8 cellular contexts compared by ENCODE assay signal in the genomic region with DNA sequence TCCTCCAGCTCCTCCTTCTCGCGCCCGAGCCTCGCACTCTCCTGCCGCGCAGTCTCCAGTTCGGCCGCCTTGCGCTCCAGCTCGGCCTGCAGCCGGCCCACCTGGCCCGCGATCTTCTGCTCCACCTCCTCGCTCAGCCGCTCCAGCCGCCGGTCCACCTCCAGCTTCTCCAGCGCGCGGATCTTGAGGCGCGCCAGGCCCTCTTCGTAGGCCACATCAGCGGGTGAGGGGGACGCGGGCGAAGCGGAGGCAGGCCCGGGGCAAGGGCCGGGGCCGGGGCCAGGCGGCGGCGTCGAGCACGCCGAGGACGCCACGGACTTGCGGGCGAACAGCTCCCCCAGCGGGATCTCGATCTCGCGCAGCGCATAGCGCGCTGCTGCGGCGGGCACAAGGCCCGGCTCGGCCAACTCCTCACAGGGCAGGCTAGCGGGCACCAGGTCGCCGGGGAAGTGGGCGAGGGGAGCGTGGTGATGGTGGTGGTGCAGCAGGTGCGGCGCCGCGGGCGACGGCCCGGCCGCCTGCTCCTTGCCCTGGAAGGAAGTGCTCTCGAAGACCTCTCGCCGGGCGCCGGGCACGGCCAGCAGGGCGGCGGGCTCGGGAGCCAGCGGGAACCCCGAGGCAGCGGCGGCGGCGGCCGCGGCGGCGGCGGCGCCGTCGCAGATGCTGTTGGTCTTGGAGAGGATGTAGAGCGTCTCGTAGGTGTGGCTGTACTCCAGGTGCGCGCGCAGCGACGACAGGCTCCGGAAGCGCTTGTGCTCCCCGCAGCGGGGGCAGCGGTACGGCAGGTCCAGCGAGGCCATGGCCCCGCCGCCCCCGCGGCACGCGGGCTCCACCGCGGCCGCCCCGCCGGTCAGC. TPM values are rescaled to one million over a fixed set of nuclear protein-coding genes. Genes with fewer than 3 reads are reported as not detected.
DNase-seq lines count a peak whose midpoint lies in the region; ATAC-seq, FAIRE-seq and TF ChIP-seq lines count a peak whose summit lies in the region.

No MANE protein-coding gene starts in this region.

- no peaks in the 10 kb centered on the region for H3K9me3 Mint-ChIP-seq in CD8-positive, alpha-beta T cell
- H3K9me3 Mint-ChIP-seq in endodermal cell, result no peaks in the 10 kb centered on the region

- H3K9me3 ChIP-seq in CD8-positive, alpha-beta T cell (ENCODE audit: low read length), result no peaks in the 10 kb centered on the region
- no peaks in the 10 kb centered on the region for H3K9me3 ChIP-seq in endodermal cell (ENCODE audit: control insufficient read depth, low read length)
- H3K9me3 ChIP-seq in pancreas, result no peaks in the 10 kb centered on the region

- 4% methylated on average over 22 to 113 of the region's 113 CpGs for WGBS in endodermal cell (ENCODE audit: insufficient coverage in 1 of 2, insufficient read length in 1 of 2), 2 experiments
- 2 to 6% methylated on average over 111 to 113 of the region's 113 CpGs for WGBS in pancreas, 2 donors

- H3K27me3 ChIP-seq in CD8-positive, alpha-beta T cell (ENCODE audit: insufficient read depth, low read length), result no peaks in the 10 kb centered on the region
- H3K27me3 ChIP-seq in endodermal cell (ENCODE audit: control insufficient read depth, insufficient read depth, low read length, poor library complexity, severe bottlenecking), result peaks cover 45% of the 10 kb centered on the region
- H3K27me3 ChIP-seq in pancreas, result no peaks in the 10 kb centered on the region

- no peaks in the 10 kb centered on the region for H3K27me3 Mint-ChIP-seq in CD8-positive, alpha-beta T cell (ENCODE audit: low read depth)
- peaks cover 50% of the 10 kb centered on the region for H3K27me3 Mint-ChIP-seq in endodermal cell (ENCODE audit: insufficient read depth)

- H3K36me3 Mint-ChIP-seq in CD8-positive, alpha-beta T cell, result peaks cover 18% of the 10 kb centered on the region
- peaks cover 4% of the 10 kb centered on the region for H3K36me3 Mint-ChIP-seq in endodermal cell (ENCODE audit: low read depth)

- no peak overlapping the region for H3K9ac ChIP-seq in endodermal cell (ENCODE audit: extremely low read depth, low read length, poor library complexity, severe bottlenecking)

- no peaks in the 10 kb centered on the region for H3K36me3 ChIP-seq in CD8-positive, alpha-beta T cell (ENCODE audit: insufficient read depth, low read length)
- no peaks in the 10 kb centered on the region for H3K36me3 ChIP-seq in endodermal cell (ENCODE audit: control insufficient read depth, insufficient read depth, low read length)
- H3K36me3 ChIP-seq in pancreas, result no peaks in the 10 kb centered on the region

- peak overlapping the region; percentile 70 for H3K4me3 Mint-ChIP-seq in CD8-positive, alpha-beta T cell
- H3K4me3 Mint-ChIP-seq in endodermal cell, result peak overlapping the region; percentile 50

- peaks cover 12% of the 10 kb centered on the region for H3K4me1 ChIP-seq in CD8-positive, alpha-beta T cell (ENCODE audit: insufficient read depth, low read length)
- peaks cover 3% of the 10 kb centered on the region for H3K4me1 ChIP-seq in endodermal cell (ENCODE audit: control insufficient read depth, insufficient read depth, low read length)
- H3K4me1 ChIP-seq in pancreas, result peaks cover 0 to 2% (median 0%) of the 10 kb centered on the region in 3 donors

- FAIRE-seq in pancreas (lab: Jason Lieb, UNC), result no peak

- POLR2A ChIA-PET in CD8-positive, alpha-beta T cell (lab: Charles Lee), result interaction anchor here (1.1 kb wide), 1 partner anchor 35 kb away, joined by 4 read pairs; a partner anchor contains a TSS

- no peak overlapping the region for H3K27ac Mint-ChIP-seq in CD8-positive, alpha-beta T cell
- no peak overlapping the region for H3K27ac Mint-ChIP-seq in endodermal cell

- CTCF ChIA-PET in CD8-positive, alpha-beta T cell (lab: Charles Lee), result interaction anchor here (0.7 to 1.7 kb wide), 3 partner anchors 16 to 36 kb away, joined by 3 to 11 read pairs (median 3); a partner anchor contains a TSS

- intact Hi-C loops in CD8-positive, alpha-beta T cell (cut with DNase I, micrococcal nuclease), result loop anchor here (1.0 to 10.0 kb wide), 5 partner anchors 15 to 1566 kb away; a partner anchor contains a TSS
- intact Hi-C loops in pancreas (cut with DNase I), result no loop called here

- H3K4me1 Mint-ChIP-seq in CD8-positive, alpha-beta T cell (ENCODE audit: low read depth), result peaks cover 29% of the 10 kb centered on the region
- H3K4me1 Mint-ChIP-seq in endodermal cell, result peaks cover 5% of the 10 kb centered on the region

- peak; percentile 21 for TF ChIP-seq CTCF in CD8-positive, alpha-beta T cell (IDR thresholded peaks at IDR 0.05)
- TF ChIP-seq CTCF in endodermal cell (conservative IDR thresholded peaks at IDR 0.05) (peak; percentile 57), pancreas (IDR thresholded peaks at IDR 0.05) (no peak)

- DNase-seq in CD8-positive, alpha-beta T cell, result peak; percentile 52 to 88 (median 73)
- DNase-seq in NCI-H2081 (lab: John Stamatoyannopoulos, UW) (peak; percentile 89 to 94), endodermal cell (peak; percentile 91), pancreas (peak; percentile 50 to 86 (median 74)), foreskin melanocyte (no peak), MV-4-11 (lab: John Stamatoyannopoulos, UW) (no peak)
- peak; percentile 40 to 59 for DNase-seq in activated CD8-positive, alpha-beta memory T cell treated with anti-CD3 and anti-CD28 coated beads for 1 hour (ENCODE audit: extremely low read depth in 1 of 2, low read depth in 1 of 2)

- ATAC-seq in CD8-positive, alpha-beta T cell, result peak; percentile 98
- ATAC-seq in GM21723 (IDR thresholded peaks at IDR 0.05; ENCODE audit: unreplicated experiment) (peak; percentile 80), pancreas (peak; percentile 74 to 85 (median 80))

- peak overlapping the region; percentile 37 for H3K27ac ChIP-seq in CD8-positive, alpha-beta T cell (ENCODE audit: low read depth, low read length)
- H3K27ac ChIP-seq in endodermal cell (ENCODE audit: low read depth, low read length), result no peak overlapping the region
- H3K27ac ChIP-seq in pancreas, result no peak overlapping the region

- H3K4me3 ChIP-seq in CD8-positive, alpha-beta T cell (ENCODE audit: low read depth, low read length), result peak overlapping the region; percentile 52
- H3K4me3 ChIP-seq in endodermal cell (ENCODE audit: low read length), result peak overlapping the region; percentile 72
- peak overlapping the region; percentile 4 to 42 (median 18) for H3K4me3 ChIP-seq in pancreas

RNA-seq across cellular contexts. Expression of a gene that starts 15.2 kb away (rescaled TPM):
- 10 to 100 TPM; 22.1 to 23.6 TPM for total RNA-seq in CD8-positive, alpha-beta T cell
- 10 to 100 TPM in 1 of 2 donors, 1 to 10 TPM in 1; 9.0 to 11.2 TPM for total RNA-seq in endodermal cell
- polyA plus RNA-seq in endodermal cell (2013, experiment 1 of 2), result 1.6 TPM
- polyA plus RNA-seq in endodermal cell (2013, experiment 2 of 2), result 1.6 TPM
- total RNA-seq in pancreas, result 1 to 10 TPM; 2.2 to 4.0 (median 3.0) TPM
- polyA plus RNA-seq in pancreas, result 1 to 10 TPM; 4.9 to 6.9 TPM

RNA-seq across cellular contexts. Expression of a gene that starts 24.3 kb away (rescaled TPM):
- under 1 TPM; 0.14 to 0.22 TPM for total RNA-seq in CD8-positive, alpha-beta T cell
- total RNA-seq in endodermal cell, result under 1 TPM in 1 of 2 donors, not detected in 1; 0.15 TPM
- polyA plus RNA-seq in endodermal cell (2013, experiment 1 of 2), result not detected
- not detected for polyA plus RNA-seq in endodermal cell (2013, experiment 2 of 2)
- under 1 TPM in 3 of 6 donors, not detected in 3; 0.09 to 0.18 (median 0.09) TPM for total RNA-seq in pancreas
- polyA plus RNA-seq in pancreas, result under 1 TPM; 0.19 to 0.94 TPM

RNA-seq across cellular contexts. Expression of a gene that starts 35.0 kb away (rescaled TPM):
- total RNA-seq in CD8-positive, alpha-beta T cell, result 10 to 100 TPM; 93.1 to 96.3 TPM
- total RNA-seq in endodermal cell, result 100 to 1,000 TPM; 347 to 391 TPM
- polyA plus RNA-seq in endodermal cell (2013, experiment 1 of 2), result 254 TPM
- polyA plus RNA-seq in endodermal cell (2013, experiment 2 of 2), result 232 TPM
- total RNA-seq in pancreas, result 100 to 1,000 TPM in 4 of 6 donors, 10 to 100 TPM in 2; 91.8 to 141 (median 118) TPM
- 10 to 100 TPM; 72.7 to 92.2 TPM for polyA plus RNA-seq in pancreas

RNA-seq across cellular contexts. Expression of a gene that starts 36.0 kb away (rescaled TPM):
- total RNA-seq in CD8-positive, alpha-beta T cell, result 1 to 10 TPM; 2.4 to 3.4 TPM
- total RNA-seq in endodermal cell (10 to 100 TPM in 1 of 2 donors, 1 to 10 TPM in 1; 8.8 to 10.2 TPM), pancreas (10 to 100 TPM; 10.5 to 16.7 (median 13.2) TPM)
- 14.0 TPM for polyA plus RNA-seq in endodermal cell (2013, experiment 1 of 2)
- 13.9 TPM for polyA plus RNA-seq in endodermal cell (2013, experiment 2 of 2)
- polyA plus RNA-seq in pancreas, result 10 to 100 TPM; 19.1 to 20.9 TPM

RNA-seq across cellular contexts. Expression of a gene that starts 55.0 kb away (rescaled TPM):
- total RNA-seq in CD8-positive, alpha-beta T cell, result 10 to 100 TPM; 59.1 to 71.9 TPM
- total RNA-seq in endodermal cell (10 to 100 TPM; 34.9 to 35.4 TPM), pancreas (10 to 100 TPM in 4 of 6 donors, 1 to 10 TPM in 2; 8.7 to 13.7 (median 11.5) TPM)
- polyA plus RNA-seq in endodermal cell (2013, experiment 1 of 2), result 29.5 TPM
- polyA plus RNA-seq in endodermal cell (2013, experiment 2 of 2), result 25.7 TPM
- polyA plus RNA-seq in pancreas, result 10 to 100 TPM; 17.0 to 19.6 TPM

Comparison
In these comparisons a context has a peak if more than half of its experiments do, and no peak if none do; other contexts are left out.
1. DNase-seq: peak in CD8-positive, alpha-beta T cell (7 of 7), NCI-H2081 (2 of 2), activated CD8-positive, alpha-beta memory T cell treated with anti-CD3 and anti-CD28 coated beads for 1 hour (2 of 2), endodermal cell (single experiment) and pancreas (6 of 6); none in foreskin melanocyte (single experiment) and MV-4-11 (single experiment).
2. H3K4me3 ChIP-seq: peak in every context shown above with its lines; median percentile 72 in endodermal cell; 52 in CD8-positive, alpha-beta T cell; 18 in pancreas.
3. CTCF ChIP-seq: peak in CD8-positive, alpha-beta T cell (single experiment) and endodermal cell (single experiment); none in pancreas (0 of 4).
4. intact Hi-C loops: an anchor here in CD8-positive, alpha-beta T cell (1.0 to 10.0 kb wide); none called in pancreas.
5. Peak in every context shown above with its lines, with median percentiles within 50 percentile points of each other: ATAC-seq.